In genomic region chr14:102591944-102592772, GRCh38 we compare ENCODE assay signal across 8 cellular contexts. TPM values are rescaled to one million over a fixed set of nuclear protein-coding genes. Genes with fewer than 3 reads are reported as not detected.
DNase-seq lines count a peak whose midpoint lies in the region; ATAC-seq and TF ChIP-seq lines count a peak whose summit lies in the region.

TSS of gene RCOR1 (plus strand) at chr14:102592649. CDS start at chr14:102592887, 238 bp downstream.

- H3K9ac ChIP-seq in adipocyte (ENCODE audit: low read length): peak within 1 kb of the TSS; percentile 90
- H3K9ac ChIP-seq in parathyroid adenoma: peak within 1 kb of the TSS; percentile 91

- H3K36me3 ChIP-seq in adipocyte (ENCODE audit: control insufficient read depth, insufficient read depth, low read length, severe bottlenecking) (no peaks in the 10 kb centered on the region), cardiac muscle cell (no peaks in the 10 kb centered on the region), parathyroid adenoma (ENCODE audit: control insufficient read depth, insufficient read depth, low read length) (no peaks in the 10 kb centered on the region), tibial artery (no peaks in the 10 kb centered on the region)

- TF ChIP-seq CTCF in GM13976 (IDR thresholded peaks at IDR 0.05; ENCODE audit: borderline replicate concordance, control extremely low read depth, extremely low read depth, insufficient read depth, missing control alignments) (no peak), cardiac muscle cell (IDR thresholded peaks at IDR 0.05; ENCODE audit: low read depth, low read length) (no peak), parathyroid adenoma (IDR thresholded peaks at IDR 0.05) (no peak), tibial artery (IDR thresholded peaks at IDR 0.05) (peak in 1 of 2 experiments; percentile 13)

- H3K27me3 ChIP-seq in adipocyte (replicated peaks; ENCODE audit: control insufficient read depth, insufficient read depth, low read length) (no peaks in the 10 kb centered on the region), cardiac muscle cell (no peaks in the 10 kb centered on the region), parathyroid adenoma (ENCODE audit: control insufficient read depth, insufficient read depth, low read length) (no peaks in the 10 kb centered on the region), tibial artery (no peaks in the 10 kb centered on the region)

- H3K27ac ChIP-seq in cardiac muscle cell (peak within 1 kb of the TSS; percentile 98), parathyroid adenoma (peak within 1 kb of the TSS; percentile 87), tibial artery (peak within 1 kb of the TSS; percentile 93)

- H3K79me2 ChIP-seq in parathyroid adenoma: peaks cover 3% of the 10 kb centered on the region

- H3K4me3 ChIP-seq in adipocyte (ENCODE audit: low read length) (peak within 1 kb of the TSS; percentile 88), cardiac muscle cell (peak within 1 kb of the TSS; percentile 100), parathyroid adenoma (ENCODE audit: low read depth, low read length) (peak within 1 kb of the TSS; percentile 93), tibial artery (peak within 1 kb of the TSS; percentile 83 to 88)

- DNase-seq in GM13976 (ENCODE audit: low spot score): peak; percentile 99
- peak; percentile 88 for DNase-seq in NCI-H1436 treated with DMSO at 0.1 percent for 48 hours (lab: John Stamatoyannopoulos, UW)
- peak; percentile 98 for DNase-seq in T follicular helper cell (ENCODE audit: low read depth)
- peak; percentile 99 for DNase-seq in adipocyte (ENCODE audit: low read depth)
- DNase-seq in cardiac muscle cell (ENCODE audit: low read depth in 1 of 2, low spot score in 1 of 2): peak; percentile 98 to 99
- peak; percentile 96 to 99 for DNase-seq in tibial artery

- intact Hi-C loops in tibial artery (cut with DNase I; ENCODE audit: low total_unique reads): loop anchor here (5.0 to 10.0 kb wide), 2 partner anchors 70 to 743 kb away; partner anchors contain the start of gene EIF5

- H3K9me3 ChIP-seq in adipocyte (ENCODE audit: control insufficient read depth, low read length) (no peaks in the 10 kb centered on the region), cardiac muscle cell (ENCODE audit: low read depth) (no peaks in the 10 kb centered on the region), parathyroid adenoma (ENCODE audit: control insufficient read depth, low read length) (no peaks in the 10 kb centered on the region), tibial artery (no peaks in the 10 kb centered on the region)

- peak; percentile 68 for ATAC-seq in HG02852 (IDR thresholded peaks at IDR 0.05; ENCODE audit: unreplicated experiment)

- H3K4me2 ChIP-seq in parathyroid adenoma (ENCODE audit: low read length): peak within 1 kb of the TSS; percentile 93

- H2AFZ ChIP-seq in parathyroid adenoma: peak within 1 kb of the TSS; percentile 90

- in situ Hi-C loops in GM13976 (cut with MboI; ENCODE audit: low sequenced_read_pairs, unreplicated experiment): no loop called here

- H3K4me1 ChIP-seq in adipocyte (ENCODE audit: control insufficient read depth, insufficient read depth, low read length): peaks cover 19% of the 10 kb centered on the region
- H3K4me1 ChIP-seq in cardiac muscle cell (ENCODE audit: low read depth): peaks cover 22% of the 10 kb centered on the region
- H3K4me1 ChIP-seq in parathyroid adenoma: peaks cover 2% of the 10 kb centered on the region
- H3K4me1 ChIP-seq in tibial artery: peaks cover 0 to 35% (median 21%) of the 10 kb centered on the region in 4 donors

RNA-seq across cellular contexts. Expression of gene RCOR1, which starts in this region (rescaled TPM):
- total RNA-seq in cardiac muscle cell: 11.8 and 17.0 TPM in 2 replicates
- polyA plus RNA-seq in cardiac muscle cell: 5.3 and 8.9 TPM in 2 replicates

Comparison
In these comparisons a context has a peak if more than half of its experiments do, and no peak if none do; other contexts are left out.
1. Peak in every context shown above with its lines: DNase-seq, ATAC-seq, H3K4me3 ChIP-seq and H3K27ac ChIP-seq.